Comparison of ENCODE assay signal across 11 cellular contexts in the genomic region with DNA sequence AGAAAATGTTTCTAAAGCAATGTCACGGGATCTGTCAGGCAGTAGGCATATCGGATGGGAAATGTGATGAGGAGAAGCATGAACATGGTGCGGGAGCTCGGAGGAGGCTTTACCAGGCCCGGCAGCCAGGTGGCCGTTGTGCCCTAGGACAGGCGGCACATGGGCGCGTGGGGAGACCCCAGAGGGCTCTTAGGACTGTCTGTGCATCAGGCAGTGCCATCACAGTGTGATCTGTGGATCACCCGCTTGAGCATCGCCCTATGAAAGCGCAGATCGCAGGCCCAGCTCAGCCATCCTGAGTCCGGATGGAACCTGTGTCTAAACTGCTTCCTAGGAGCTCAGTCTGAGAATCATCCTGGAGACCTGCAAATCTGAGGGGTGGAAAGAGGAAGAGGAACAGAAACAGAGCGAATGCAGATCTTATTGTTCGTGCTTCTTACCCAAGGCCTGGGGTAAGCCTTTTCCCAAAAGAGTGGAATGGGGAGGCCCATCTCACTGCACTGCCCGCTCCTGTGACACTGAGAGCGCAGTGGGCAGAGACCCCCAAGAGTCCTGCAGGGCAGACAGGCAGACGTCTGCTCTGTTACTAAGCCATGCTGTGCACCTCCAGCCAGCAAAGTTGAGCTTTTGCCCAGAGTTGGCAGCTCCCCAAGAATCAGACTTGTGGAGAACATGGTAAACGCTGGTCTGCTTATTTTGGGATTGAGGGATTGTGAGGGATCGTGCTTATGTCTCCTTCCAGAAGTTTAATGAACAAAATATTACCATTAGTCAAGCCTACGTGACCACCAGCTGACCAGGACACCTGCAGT.
DNase-seq lines count a peak whose midpoint lies in the region; ATAC-seq and TF ChIP-seq lines count a peak whose summit lies in the region.
"Had no signal": no experiment of that assay in that cellular context is flagged by ENCODE, and none has a peak within 500 bp of the region (broad histone marks: within the 10 kb centered on the region; RNA-seq: fewer than 3 reads in every experiment).

No MANE protein-coding gene starts in this region.

- ATAC-seq in left lobe of liver (peak; percentile 56), HG03095 (IDR thresholded peaks at IDR 0.05; ENCODE audit: unreplicated experiment) (no peak)

- H3K36me3 ChIP-seq in transverse colon = no peaks in the 10 kb centered on the region
- H3K36me3 ChIP-seq in brain microvascular endothelial cell (replicated peaks) = no peaks in the 10 kb centered on the region
- H3K36me3 ChIP-seq: SJSA1 had no signal

- no peaks in the 10 kb centered on the region for H3K27me3 ChIP-seq in transverse colon
- H3K27me3 ChIP-seq in brain microvascular endothelial cell (replicated peaks) = no peaks in the 10 kb centered on the region
- H3K27me3 ChIP-seq: SJSA1 had no signal

- H3K4me1 ChIP-seq in transverse colon = peaks cover 0 to 34% (median 11%) of the 10 kb centered on the region in 4 donors
- H3K4me1 ChIP-seq: SJSA1 had no signal

- no peak for TF ChIP-seq EP300 in transverse colon (IDR thresholded peaks at IDR 0.05; ENCODE audit: low read depth)

- H3K27ac ChIP-seq in transverse colon (peak overlapping the region in 2 of 4 donors; percentile 18 to 25), brain microvascular endothelial cell (no peak overlapping the region)
- H3K27ac ChIP-seq: SJSA1 had no signal

- no peak for TF ChIP-seq POLR2A in transverse colon (IDR thresholded peaks at IDR 0.05)

- in situ Hi-C loops in transverse colon (cut with MboI; ENCODE audit: low pct_ligation_motif_present in 1 of 4, low pct_unique_long_range_greater_than_20kb in 1 of 4, low sequenced_read_pairs in 3 of 4) (no loop called here), brain microvascular endothelial cell (cut with HindIII; ENCODE audit: low pct_ligation_motif_present, low sequenced_read_pairs) (no loop called here)

- no peaks in the 10 kb centered on the region for H3K9me3 ChIP-seq in transverse colon
- H3K9me3 ChIP-seq: SJSA1 had no signal

- peak; percentile 26 to 66 for DNase-seq in NCI-H2081 (lab: John Stamatoyannopoulos, UW)
- DNase-seq in NCI-H2081 treated with DMSO at 0.1 percent for 48 hours (lab: John Stamatoyannopoulos, UW) = no peak
- DNase-seq in astrocyte of the hippocampus (ENCODE audit: low read depth, low spot score) = peak; percentile 73
- DNase-seq in left lobe of liver (ENCODE audit: low spot score) = peak; percentile 83
- peak; percentile 47 for DNase-seq in transverse colon
- no peak for DNase-seq in OCI-M1 (lab: John Stamatoyannopoulos, UW)
- DNase-seq in brain microvascular endothelial cell = no peak
- DNase-seq: activated CD8-positive, alpha-beta memory T cell treated with anti-CD3 and anti-CD28 coated beads, Interleukin-2, amount 50 U/mL, for 4 hours; GF-D8 had no signal

- H3K4me3 ChIP-seq in transverse colon (no peak overlapping the region), brain microvascular endothelial cell (ENCODE audit: low read depth, low read length) (no peak overlapping the region)
- H3K4me3 ChIP-seq: SJSA1 had no signal

- intact Hi-C loops in transverse colon (cut with DNase I; ENCODE audit: low total_unique reads) = no loop called here

- TF ChIP-seq CTCF in transverse colon (IDR thresholded peaks at IDR 0.05) (no peak), brain microvascular endothelial cell (IDR thresholded peaks at IDR 0.05; ENCODE audit: low read depth, low read length, missing control alignments) (no peak)

- WGBS in transverse colon (ENCODE audit: low coverage in 1 of 2), 2 donors = 73 to 88% methylated on average over 6 to 22 of the region's 22 CpGs

Comparison
In these comparisons a context has a peak if more than half of its experiments do, and no peak if none do; other contexts are left out.
1. DNase-seq: peak in NCI-H2081 (2 of 2), astrocyte of the hippocampus (single experiment), left lobe of liver (single experiment) and transverse colon (single experiment); none in NCI-H2081 treated with DMSO at 0.1 percent for 48 hours (single experiment), OCI-M1 (single experiment) and brain microvascular endothelial cell (single experiment).